In genomic region chr15:39228889-39229288, GRCh38 we compare ENCODE assay signal across 33 cellular contexts.
"Had no signal": no experiment of that assay in that cellular context is flagged by ENCODE, and none has a peak within 500 bp of the region (broad histone marks: within the 10 kb centered on the region; RNA-seq: fewer than 3 reads in every experiment).

No MANE protein-coding gene starts in this region.

- DNase-seq: activated B cell treated with CpG ODN at 0.5 μM for 24 hours; activated CD4-positive, alpha-beta T cell treated with anti-CD3 and anti-CD28 coated beads for 48 hours; activated CD4-positive, alpha-beta T cell treated with anti-CD3 and anti-CD28 coated beads, Interleukin-2, amount 50 U/mL, for 1 hour; activated CD4-positive, alpha-beta T cell treated with anti-CD3 and anti-CD28 coated beads, Interleukin-2, amount 50 U/mL, for 48 hours; activated CD8-positive, alpha-beta memory T cell treated with anti-CD3 and anti-CD28 coated beads for 24 hours; activated CD8-positive, alpha-beta T cell treated with anti-CD3 and anti-CD28 coated beads for 36 hours; activated effector memory CD4-positive, alpha-beta T cell treated with Interleukin-2 at 50 U/mL for 16 hours; activated gamma-delta T cell treated with Interleukin-2 at 50 U/mL for 16 hours; activated naive CD4-positive, alpha-beta T cell treated with anti-CD3 and anti-CD28 coated beads, Interleukin-2, amount 50 U/mL, for 16 hours; activated naive CD4-positive, alpha-beta T cell treated with Interleukin-2 at 50 U/mL for 16 hours; activated naive CD8-positive, alpha-beta T cell treated with anti-CD3 and anti-CD28 coated beads, Interleukin-2, amount 50 U/mL, for 24 hours; activated T-cell treated with anti-CD3 and anti-CD28 coated beads, Interleukin-2, amount 50 U/mL, for 4 hours; adrenal gland; amygdala; aorta; body of pancreas; caudate nucleus; cortex of kidney; dermis blood vessel endothelial cell; effector CD4-positive, alpha-beta T cell; effector memory CD8-positive, alpha-beta T cell; esophagus squamous epithelium; foreskin melanocyte; T-helper 1 cell; T-helper 17 cell; T1000; WERI-Rb-1 had no signal

- H3K9me3 ChIP-seq: body of pancreas, esophagus squamous epithelium, gastroesophageal sphincter had no signal

- H3K9me3 Mint-ChIP-seq: activated T-cell treated with anti-CD3 and anti-CD28 coated beads, Interleukin-2, amount 50 U/mL, for 4 hours; activated T-helper 17 cell treated with anti-CD3 and anti-CD28 coated beads, Interleukin-2, amount 50 U/mL, for 72 hours; T-helper 2 cell treated with Interferon-gamma antibody and Interleukin-4, amounts not matched to agents 5 μg/mL and 100 μg/mL, for 36 hours had no signal

- H3K27ac Mint-ChIP-seq: activated B cell treated with CpG ODN at 0.5 μM for 24 hours; activated CD8-positive, alpha-beta T cell treated with anti-CD3 and anti-CD28 coated beads for 36 hours; activated naive CD8-positive, alpha-beta T cell; activated naive CD8-positive, alpha-beta T cell treated with anti-CD3 and anti-CD28 coated beads, Interleukin-2, amount 50 U/mL, for 24 hours; activated T-helper 17 cell treated with anti-CD3 and anti-CD28 coated beads, Interleukin-2, amount 50 U/mL, for 72 hours; effector memory CD8-positive, alpha-beta T cell; T-helper 17 cell; T-helper 2 cell treated with Interferon-gamma antibody and Interleukin-4, amounts not matched to agents 5 μg/mL and 100 μg/mL, for 36 hours had no signal

- ATAC-seq: activated CD4-positive, CD25-positive, alpha-beta regulatory T cell treated with anti-CD3 and anti-CD28 coated beads, Interleukin-2, amount 50 U/mL, for 24 hours; activated CD8-positive, alpha-beta T cell treated with anti-CD3 and anti-CD28 coated beads for 36 hours; activated naive CD8-positive, alpha-beta T cell treated with anti-CD3 and anti-CD28 coated beads, Interleukin-2, amount 50 U/mL, for 24 hours; activated T-cell treated with anti-CD3 and anti-CD28 coated beads, Interleukin-2, amount 50 U/mL, for 4 hours; activated T-helper 17 cell treated with anti-CD3 and anti-CD28 coated beads, Interleukin-2, amount 50 U/mL, for 72 hours; body of pancreas; effector memory CD8-positive, alpha-beta T cell; gastroesophageal sphincter; T-helper 17 cell had no signal

- H3K27me3 ChIP-seq: adrenal gland, body of pancreas, esophagus squamous epithelium, gastroesophageal sphincter had no signal

- H3K27me3 Mint-ChIP-seq: activated B cell treated with CpG ODN at 0.5 μM for 24 hours; activated naive CD8-positive, alpha-beta T cell had no signal

- H3K4me1 ChIP-seq: adrenal gland had no signal

- H3K4me3 ChIP-seq: adrenal gland, body of pancreas, esophagus squamous epithelium, gastroesophageal sphincter had no signal

- H3K36me3 Mint-ChIP-seq: activated naive CD8-positive, alpha-beta T cell had no signal

- H3K4me1 Mint-ChIP-seq: activated B cell treated with CpG ODN at 0.5 μM for 24 hours; activated naive CD8-positive, alpha-beta T cell treated with anti-CD3 and anti-CD28 coated beads, Interleukin-2, amount 50 U/mL, for 24 hours; activated T-helper 17 cell treated with anti-CD3 and anti-CD28 coated beads, Interleukin-2, amount 50 U/mL, for 72 hours; T-helper 17 cell had no signal

- H3K4me3 Mint-ChIP-seq: activated B cell treated with CpG ODN at 0.5 μM for 24 hours; activated CD8-positive, alpha-beta T cell treated with anti-CD3 and anti-CD28 coated beads for 36 hours; activated naive CD8-positive, alpha-beta T cell; activated naive CD8-positive, alpha-beta T cell treated with anti-CD3 and anti-CD28 coated beads, Interleukin-2, amount 50 U/mL, for 24 hours; activated T-cell treated with anti-CD3 and anti-CD28 coated beads, Interleukin-2, amount 50 U/mL, for 4 hours; activated T-helper 17 cell treated with anti-CD3 and anti-CD28 coated beads, Interleukin-2, amount 50 U/mL, for 72 hours; effector memory CD8-positive, alpha-beta T cell; T-helper 17 cell; T-helper 2 cell treated with Interferon-gamma antibody and Interleukin-4, amounts not matched to agents 5 μg/mL and 100 μg/mL, for 36 hours had no signal

- H3K27ac ChIP-seq: adrenal gland, body of pancreas, epithelial cell of prostate, esophagus squamous epithelium, gastroesophageal sphincter, WERI-Rb-1 had no signal

- H3K36me3 ChIP-seq: adrenal gland, esophagus squamous epithelium, gastroesophageal sphincter, WERI-Rb-1 had no signal
